21 cellular contexts compared by ENCODE assay signal in genomic region chr2:84498150-84498799, GRCh38. TPM values are rescaled to one million over a fixed set of nuclear protein-coding genes. Genes with fewer than 3 reads are reported as not detected.
A peak's percentile ranks its signal among the peaks of the same experiment; 100 is the strongest.
DNase-seq lines count a peak whose midpoint lies in the region; ATAC-seq, FAIRE-seq and TF ChIP-seq lines count a peak whose summit lies in the region.
"Had no signal": no experiment of that assay in that cellular context is flagged by ENCODE, and none has a peak within 500 bp of the region (broad histone marks: within the 10 kb centered on the region; RNA-seq: fewer than 3 reads in every experiment).

No MANE protein-coding gene starts in this region.

- TF ChIP-seq EP300 in GM12878 (IDR thresholded peaks at IDR 0.05; ENCODE audit: borderline replicate concordance in 1 of 2, control insufficient read depth in 1 of 2, low read depth in 2 of 2, low read length in 2 of 2) = no peak

- no peaks in the 10 kb centered on the region for H4K20me1 ChIP-seq in GM12878 (ENCODE audit: control insufficient read depth, insufficient read depth)

- TF ChIP-seq CTCF in GM12878 (IDR thresholded peaks at IDR 0.05 in 2 of 3, conservative IDR thresholded peaks at IDR 0.05 in 1 of 3; ENCODE audit: control insufficient read depth in 2 of 3, extremely low read depth in 1 of 3, insufficient read depth in 1 of 3, low read depth in 3 of 3, low read length in 3 of 3) = no peak

- H3K4me3 Mint-ChIP-seq in activated naive CD8-positive, alpha-beta T cell = no peak overlapping the region
- H3K4me3 Mint-ChIP-seq in activated naive CD8-positive, alpha-beta T cell treated with anti-CD3 and anti-CD28 coated beads, Interleukin-2, amount 50 U/mL, for 24 hours = no peak overlapping the region
- H3K4me3 Mint-ChIP-seq: CD8-positive, alpha-beta memory T cell had no signal

- TF ChIP-seq RAD21 in GM12878 (IDR thresholded peaks at IDR 0.05; ENCODE audit: insufficient read depth, low read depth, low read length) = no peak

- no peaks in the 10 kb centered on the region for H3K79me2 ChIP-seq in GM12878 (ENCODE audit: control insufficient read depth, insufficient read depth, low read length)

- H3K36me3 ChIP-seq in GM12878 (ENCODE audit: control insufficient read depth in 2 of 2, insufficient read depth in 2 of 2, low read length in 1 of 2) = no peaks in the 10 kb centered on the region

- intact Hi-C loops in GM12878 (cut with micrococcal nuclease; ENCODE audit: unreplicated experiment) = loop anchor here (5.0 kb wide), 1 partner anchor 789 kb away; no protein-coding TSS in a partner anchor

- H2AFZ ChIP-seq in GM12878 (ENCODE audit: control insufficient read depth, low read depth, low read length) = no peak overlapping the region

- no peaks in the 10 kb centered on the region for H3K9me3 ChIP-seq in GM12878 (replicated peaks; ENCODE audit: control insufficient read depth, insufficient read depth, low read length)

- H3K36me3 Mint-ChIP-seq in activated naive CD8-positive, alpha-beta T cell = peaks cover 1% of the 10 kb centered on the region
- H3K36me3 Mint-ChIP-seq in activated naive CD8-positive, alpha-beta T cell treated with anti-CD3 and anti-CD28 coated beads, Interleukin-2, amount 50 U/mL, for 24 hours (ENCODE audit: low read depth) = no peaks in the 10 kb centered on the region

- H3K9ac ChIP-seq in GM12878 (ENCODE audit: control insufficient read depth, insufficient read depth, low read length) = no peak overlapping the region
- H3K9ac ChIP-seq: KMS-11 had no signal

- no peak overlapping the region for H3K4me3 ChIP-seq in GM12878

- peaks cover 7% of the 10 kb centered on the region for H3K9me3 Mint-ChIP-seq in activated naive CD8-positive, alpha-beta T cell (ENCODE audit: low read depth)
- peaks cover 3% of the 10 kb centered on the region for H3K9me3 Mint-ChIP-seq in activated naive CD8-positive, alpha-beta T cell treated with anti-CD3 and anti-CD28 coated beads, Interleukin-2, amount 50 U/mL, for 24 hours

- peak overlapping the region; percentile 35 for H3K27ac Mint-ChIP-seq in activated naive CD8-positive, alpha-beta T cell
- H3K27ac Mint-ChIP-seq in activated naive CD8-positive, alpha-beta T cell treated with anti-CD3 and anti-CD28 coated beads, Interleukin-2, amount 50 U/mL, for 24 hours = no peak overlapping the region

- H3K4me1 Mint-ChIP-seq in activated naive CD8-positive, alpha-beta T cell (ENCODE audit: low read depth) = peaks cover 21% of the 10 kb centered on the region
- H3K4me1 Mint-ChIP-seq in activated naive CD8-positive, alpha-beta T cell treated with anti-CD3 and anti-CD28 coated beads, Interleukin-2, amount 50 U/mL, for 24 hours = peaks cover 8% of the 10 kb centered on the region

- DNase-seq in activated CD4-positive, CD25-positive, alpha-beta regulatory T cell (lab: John Stamatoyannopoulos, UW) = no peak
- no peak for DNase-seq in activated naive CD8-positive, alpha-beta T cell treated with anti-CD3 and anti-CD28 coated beads, Interleukin-2, amount 50 U/mL, for 24 hours
- no peak for DNase-seq in GM12878 (ENCODE audit: low read depth, low spot score)
- no peak for DNase-seq in 8988T
- DNase-seq in CD1c-positive myeloid dendritic cell (ENCODE audit: extremely low spot score) = no peak
- DNase-seq in GF-D8 (lab: John Stamatoyannopoulos, UW) = no peak
- DNase-seq: CD8-positive, alpha-beta memory T cell; MV-4-11; NCI-H187; NCI-H2107; NCI-H510A; NCI-H748 treated with DMSO at 0.1 percent for 48 hours; NK-92 treated with Interleukin-12 subunit alpha and Interleukin-12 subunit beta, amount 100 ng/mL, for 24 hours had no signal

- H3K4me1 ChIP-seq in GM12878 (ENCODE audit: control insufficient read depth, insufficient read depth, low read length) = no peaks in the 10 kb centered on the region

- H3K27me3 Mint-ChIP-seq in activated naive CD8-positive, alpha-beta T cell = no peaks in the 10 kb centered on the region
- H3K27me3 Mint-ChIP-seq in activated naive CD8-positive, alpha-beta T cell treated with anti-CD3 and anti-CD28 coated beads, Interleukin-2, amount 50 U/mL, for 24 hours = no peaks in the 10 kb centered on the region

- in situ Hi-C loops in GM12878 (cut with MboI) = loop anchor here (5.0 to 10.0 kb wide), 2 partner anchors 429 to 797 kb away; no protein-coding TSS in a partner anchor

- no peak for FAIRE-seq in GM12878 (lab: Jason Lieb, UNC)
- FAIRE-seq: H1, RCC 7860 had no signal

- no TSS peak for BruUV-seq in GM12878 (replicated peaks; lab: Mats Ljungman, UMichigan)

- no peak overlapping the region for H3K27ac ChIP-seq in GM12878 (ENCODE audit: control insufficient read depth, insufficient read depth)
- H3K27ac ChIP-seq: 22Rv1, HL-60, KMS-11 had no signal

- peak; percentile 53 to 57 for ATAC-seq in activated CD4-positive, CD25-positive, alpha-beta regulatory T cell treated with anti-CD3 and anti-CD28 coated beads, Interleukin-2, amount 50 U/mL, for 24 hours
- no peak for ATAC-seq in activated naive CD8-positive, alpha-beta T cell treated with anti-CD3 and anti-CD28 coated beads, Interleukin-2, amount 50 U/mL, for 24 hours
- ATAC-seq in GM12878 = peak; percentile 27; the same call in 1 of the 3 replicates
- ATAC-seq: Right ventricle myocardium inferior had no signal

- no peak overlapping the region for H3K4me2 ChIP-seq in GM12878 (ENCODE audit: control insufficient read depth, insufficient read depth)
- H3K4me2 ChIP-seq: KMS-11 had no signal

- RAD21 ChIA-PET in GM12878 (lab: Charles Lee; ENCODE audit: unreplicated experiment) = interaction anchor here (1.0 to 2.7 kb wide), 5 partner anchors 30 to 428 kb away, joined by 3 to 14 read pairs (median 4); no protein-coding TSS in a partner anchor

- TF ChIP-seq POLR2A in GM12878 (IDR thresholded peaks at IDR 0.05; ENCODE audit: low read depth, low read length) = no peak

- SMC1A ChIA-PET in GM12878 (lab: Charles Lee; ENCODE audit: uncharacterized antibody, unreplicated experiment) = interaction anchor here (0.6 to 2.3 kb wide), 6 partner anchors 133 to 428 kb away, joined by 3 to 13 read pairs (median 4); no protein-coding TSS in a partner anchor

- CTCF ChIA-PET in GM12878 (lab: Yijun Ruan, JAX) = interaction anchor here (0.5 to 2.1 kb wide), 11 partner anchors 10 to 1017 kb away, joined by 3 to 25 read pairs (median 4); no protein-coding TSS in a partner anchor

- no peaks in the 10 kb centered on the region for H3K27me3 ChIP-seq in GM12878 (replicated peaks in 1 of 2; ENCODE audit: control insufficient read depth in 2 of 2, insufficient read depth in 2 of 2, low read length in 1 of 2)

- POLR2A ChIA-PET in GM12878 (lab: Charles Lee) = no interaction called here

TF ChIP-seq in GM12878, 131 proteins besides CTCF, POLR2A, EP300 and RAD21:
- TF ChIP-seq NFIC (IDR thresholded peaks at IDR 0.05; ENCODE audit: low read depth, low read length) (no peak), JUNB (IDR thresholded peaks at IDR 0.05) (0 out of 2 replicates have a peak, but pooled peaks have one; percentile 16), POU2F2 (IDR thresholded peaks at IDR 0.05; ENCODE audit: borderline replicate concordance, low read depth, low read length) (no peak)

RNA-seq across cellular contexts. Expression of gene DNAH6, which starts 18.0 kb away (rescaled TPM):
- 2.8 and 2.9 TPM in 2 replicates for total RNA-seq in GM12878 (2013; cell fraction: nucleolus; rRNA removed)
- total RNA-seq in GM12878 (2014; rRNA removed) (0.16 and 1.0 TPM in 2 replicates), GM12878 (2014; rRNA removed; fragmentation: Illumina TruSeq; extraction: Trizol) (0.36 and 0.46 TPM in 2 replicates), GM12878 (2021) (0.31 and 0.35 TPM in 2 replicates)
- polyA plus RNA-seq in GM12878 (2011; ENCODE audit: low read depth) = 0.09 TPM
- polyA plus RNA-seq in GM12878 (2011; rRNA removed) (0.61 and 0.82 TPM in 2 replicates), GM12878 (2014; fragmentation: Illumina TruSeq; extraction: Trizol) (0.24 and 0.40 TPM in 2 replicates), GM12878 (2014; fragmentation: Nextera tagmentation; extraction: Ambion mirVana) (under 1 TPM; 0.07 to 0.27 TPM), GM12878 (2014; rRNA removed) (0.14 TPM in 2 replicates), GM12878 (2016; fragmentation: Nextera tagmentation; extraction: Ambion mirVana) (under 1 TPM; 0.24 to 0.53 TPM)
- 0.15 and 0.27 TPM in 2 replicates for polyA plus RNA-seq in GM12878 (2011; cell fraction: cytosol; rRNA removed)
- polyA plus RNA-seq in GM12878 (2011; cell fraction: nucleus; rRNA removed) = 0.72 and 0.87 TPM in 2 replicates
- polyA plus RNA-seq in GM12878 (2012) = 0.15 and 0.16 TPM in 2 replicates
- polyA minus RNA-seq in GM12878 (2011; rRNA and poly(A)+ RNA removed) = 0.82 and 0.95 TPM in 2 replicates
- 0.10 and 0.27 TPM in 2 replicates for polyA minus RNA-seq in GM12878 (2011; cell fraction: cytosol; rRNA and poly(A)+ RNA removed)
- 0.77 and 1.2 TPM in 2 replicates for polyA minus RNA-seq in GM12878 (2011; cell fraction: nucleus; rRNA and poly(A)+ RNA removed)

RNA-seq across cellular contexts. Expression of gene SUCLG1, which starts 39.2 kb away (rescaled TPM):
- 45.6 and 72.7 TPM in 2 replicates for total RNA-seq in GM12878 (2013; cell fraction: nucleolus; rRNA removed)
- total RNA-seq in GM12878 (2014; rRNA removed) (77.2 and 79.8 TPM in 2 replicates), GM12878 (2014; rRNA removed; fragmentation: Illumina TruSeq; extraction: Trizol) (79.2 and 83.5 TPM in 2 replicates), GM12878 (2021) (80.0 and 82.6 TPM in 2 replicates)
- 63.7 TPM for polyA plus RNA-seq in GM12878 (2011; ENCODE audit: low read depth)
- polyA plus RNA-seq in GM12878 (2011; rRNA removed) (103 and 124 TPM in 2 replicates), GM12878 (2014; fragmentation: Illumina TruSeq; extraction: Trizol) (84.2 and 86.4 TPM in 2 replicates), GM12878 (2014; fragmentation: Nextera tagmentation; extraction: Ambion mirVana) (100 to 1,000 TPM; 190 to 197 TPM), GM12878 (2014; rRNA removed) (71.6 and 75.4 TPM in 2 replicates), GM12878 (2016; fragmentation: Nextera tagmentation; extraction: Ambion mirVana) (100 to 1,000 TPM; 124 to 135 TPM)
- 59.9 and 95.5 TPM in 2 replicates for polyA plus RNA-seq in GM12878 (2011; cell fraction: cytosol; rRNA removed)
- polyA plus RNA-seq in GM12878 (2011; cell fraction: nucleus; rRNA removed) = 59.1 and 65.8 TPM in 2 replicates
- polyA plus RNA-seq in GM12878 (2012) = 47.7 and 65.5 TPM in 2 replicates
- 29.6 and 31.4 TPM in 2 replicates for polyA minus RNA-seq in GM12878 (2011; rRNA and poly(A)+ RNA removed)
- 19.5 and 20.8 TPM in 2 replicates for polyA minus RNA-seq in GM12878 (2011; cell fraction: cytosol; rRNA and poly(A)+ RNA removed)
- 24.1 and 24.5 TPM in 2 replicates for polyA minus RNA-seq in GM12878 (2011; cell fraction: nucleus; rRNA and poly(A)+ RNA removed)
